ENCODE assay signal across 32 cellular contexts in the genomic region with DNA sequence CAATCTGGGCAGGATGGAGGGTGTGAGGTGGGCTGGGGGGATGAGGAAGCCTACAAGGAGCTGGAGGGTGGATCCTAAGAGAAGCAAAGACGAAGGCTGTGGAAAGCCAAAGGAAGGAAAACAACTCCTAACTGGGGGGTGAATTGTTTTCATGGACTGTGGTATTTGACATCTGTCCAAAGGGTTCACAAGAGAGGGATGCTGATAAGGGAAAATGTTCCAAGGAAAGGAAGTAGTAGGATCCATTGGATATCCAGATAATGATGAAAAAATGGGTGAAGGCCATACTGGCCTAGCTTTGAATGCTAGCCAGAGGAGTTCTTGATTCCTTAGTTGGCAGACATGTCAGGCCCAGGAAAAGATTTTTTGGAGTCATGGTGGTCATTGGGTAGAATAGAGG. TPM values are rescaled to one million over a fixed set of nuclear protein-coding genes. Genes with fewer than 3 reads are reported as not detected.
"Had no signal": no experiment of that assay in that cellular context is flagged by ENCODE, and none has a peak within 500 bp of the region (broad histone marks: within the 10 kb centered on the region; RNA-seq: fewer than 3 reads in every experiment).

No MANE protein-coding gene starts in this region.

- H3K36me3 ChIP-seq: ascending aorta, breast epithelium, MG63, WERI-Rb-1 had no signal

- DNase-seq: activated CD4-positive, alpha-beta memory T cell treated with anti-CD3 and anti-CD28 coated beads, Interleukin-2, amount 10 ng/mL, durations not matched to agents 7 days and 5 days; activated CD4-positive, alpha-beta T cell treated with anti-CD3 and anti-CD28 coated beads for 1 hour; activated CD4-positive, alpha-beta T cell treated with anti-CD3 and anti-CD28 coated beads for 48 hours; activated CD4-positive, CD25-positive, alpha-beta regulatory T cell; activated naive CD4-positive, alpha-beta T cell treated with anti-CD3 and anti-CD28 coated beads, Interleukin-2, amount 10 ng/mL, durations not matched to agents 7 days and 5 days; activated naive CD8-positive, alpha-beta T cell treated with anti-CD3 and anti-CD28 coated beads, Interleukin-2, amount 10 ng/mL, durations not matched to agents 7 days and 5 days; activated T-cell treated with anti-CD3 and anti-CD28 coated beads, Interleukin-2, amount 50 U/mL, for 24 hours; amygdala; body of pancreas; cerebellar nuclear complex; Kasumi-1; KG1; MG63; NCI-H1048; NCI-H1105 treated with DMSO at 0.1 percent for 48 hours; NCI-H1436; NCI-H1694; NCI-H2029; NCI-H345; NCI-H524 treated with DMSO at 0.1 percent for 48 hours; OCI-M1; Right ventricle myocardium superior; SW 1271; T-helper 1 cell; T1000; WERI-Rb-1 had no signal

- ATAC-seq: body of pancreas had no signal

- H3K4me3 ChIP-seq: ascending aorta, body of pancreas, breast epithelium, MG63 had no signal

- H3K27me3 Mint-ChIP-seq: activated CD4-positive, alpha-beta memory T cell treated with anti-CD3 and anti-CD28 coated beads, Interleukin-2, amount 10 ng/mL, durations not matched to agents 7 days and 5 days; activated naive CD4-positive, alpha-beta T cell treated with anti-CD3 and anti-CD28 coated beads, Interleukin-2, amount 10 ng/mL, durations not matched to agents 7 days and 5 days; activated naive CD8-positive, alpha-beta T cell treated with anti-CD3 and anti-CD28 coated beads, Interleukin-2, amount 10 ng/mL, durations not matched to agents 7 days and 5 days; activated T-cell treated with anti-CD3 and anti-CD28 coated beads, Interleukin-2, amount 50 U/mL, for 24 hours had no signal

- H3K9me3 ChIP-seq: ascending aorta, body of pancreas, breast epithelium, MG63 had no signal

- H3K27ac ChIP-seq: ascending aorta, body of pancreas, breast epithelium, WERI-Rb-1 had no signal

- H3K27me3 ChIP-seq: ascending aorta, body of pancreas, breast epithelium, MG63 had no signal

- H3K4me1 ChIP-seq: ascending aorta, body of pancreas, breast epithelium had no signal

- H3K4me3 Mint-ChIP-seq: activated CD4-positive, alpha-beta memory T cell treated with anti-CD3 and anti-CD28 coated beads, Interleukin-2, amount 10 ng/mL, durations not matched to agents 7 days and 5 days; activated naive CD4-positive, alpha-beta T cell treated with anti-CD3 and anti-CD28 coated beads, Interleukin-2, amount 10 ng/mL, durations not matched to agents 7 days and 5 days; activated naive CD8-positive, alpha-beta T cell treated with anti-CD3 and anti-CD28 coated beads, Interleukin-2, amount 10 ng/mL, durations not matched to agents 7 days and 5 days; activated T-cell treated with anti-CD3 and anti-CD28 coated beads, Interleukin-2, amount 50 U/mL, for 24 hours had no signal

- H3K4me1 Mint-ChIP-seq: activated CD4-positive, alpha-beta memory T cell treated with anti-CD3 and anti-CD28 coated beads, Interleukin-2, amount 10 ng/mL, durations not matched to agents 7 days and 5 days; activated naive CD4-positive, alpha-beta T cell treated with anti-CD3 and anti-CD28 coated beads, Interleukin-2, amount 10 ng/mL, durations not matched to agents 7 days and 5 days had no signal

- H3K27ac Mint-ChIP-seq: activated CD4-positive, alpha-beta memory T cell treated with anti-CD3 and anti-CD28 coated beads, Interleukin-2, amount 10 ng/mL, durations not matched to agents 7 days and 5 days; activated naive CD4-positive, alpha-beta T cell treated with anti-CD3 and anti-CD28 coated beads, Interleukin-2, amount 10 ng/mL, durations not matched to agents 7 days and 5 days; activated naive CD8-positive, alpha-beta T cell treated with anti-CD3 and anti-CD28 coated beads, Interleukin-2, amount 10 ng/mL, durations not matched to agents 7 days and 5 days; activated T-cell treated with anti-CD3 and anti-CD28 coated beads, Interleukin-2, amount 50 U/mL, for 24 hours had no signal

RNA-seq across cellular contexts. Expression of a gene that starts 51.8 kb away (rescaled TPM):
- total RNA-seq: activated CD4-positive, alpha-beta memory T cell treated with anti-CD3 and anti-CD28 coated beads, Interleukin-2, amount 10 ng/mL, durations not matched to agents 7 days and 5 days; activated CD8-positive, alpha-beta memory T cell treated with anti-CD3 and anti-CD28 coated beads for 36 hours; activated naive CD8-positive, alpha-beta T cell treated with anti-CD3 and anti-CD28 coated beads, Interleukin-2, amount 10 ng/mL, durations not matched to agents 7 days and 5 days; ascending aorta; body of pancreas; cardiac septum; NCI-H460; Right ventricle myocardium superior; T-helper 2 cell treated with Interferon-gamma antibody and Interleukin-4, amounts not matched to agents 100 ng/mL and 5 ng/mL, for 36 hours had no signal
